9 cellular contexts compared by ENCODE assay signal in genomic region chr7:112162161-112163020, GRCh38. TPM values are rescaled to one million over a fixed set of nuclear protein-coding genes. Genes with fewer than 3 reads are reported as not detected.
A peak's percentile ranks its signal among the peaks of the same experiment; 100 is the strongest.
DNase-seq lines count a peak whose midpoint lies in the region; ATAC-seq and TF ChIP-seq lines count a peak whose summit lies in the region.
"Had no signal": no experiment of that assay in that cellular context is flagged by ENCODE, and none has a peak within 500 bp of the region (broad histone marks: within the 10 kb centered on the region; RNA-seq: fewer than 3 reads in every experiment).

No MANE protein-coding gene starts in this region.

- intact Hi-C loops in gastrocnemius medialis (cut with DNase I; ENCODE audit: low total_unique reads) = no loop called here

- H3K4me3 Mint-ChIP-seq in WTC11 = peak overlapping the region; percentile 13
- H3K4me3 Mint-ChIP-seq in activated T-cell treated with anti-CD3 and anti-CD28 coated beads, Interleukin-2, amount 50 U/mL, for 24 hours = no peak overlapping the region

- H4K20me1 ChIP-seq in Karpas-422 (ENCODE audit: insufficient read depth, low read depth, low read length) = no peaks in the 10 kb centered on the region

- H3K9me3 Mint-ChIP-seq in WTC11 = no peaks in the 10 kb centered on the region
- no peaks in the 10 kb centered on the region for H3K9me3 Mint-ChIP-seq in activated T-cell treated with anti-CD3 and anti-CD28 coated beads, Interleukin-2, amount 50 U/mL, for 24 hours

- peak; percentile 82 for DNase-seq in DMS 273 (lab: John Stamatoyannopoulos, UW; ENCODE audit: unreplicated experiment)
- DNase-seq in DMS 273 treated with DMSO at 0.1 percent for 48 hours (lab: John Stamatoyannopoulos, UW) = no peak
- DNase-seq in WTC11 (ENCODE audit: low spot score) = peak; percentile 71
- peak; percentile 21 for DNase-seq in hepatic stellate cell (ENCODE audit: low spot score)
- no peak for DNase-seq in gastrocnemius medialis
- DNase-seq in Karpas-422 = no peak
- no peak for DNase-seq in activated T-cell treated with anti-CD3 and anti-CD28 coated beads, Interleukin-2, amount 50 U/mL, for 24 hours

- H3K27me3 Mint-ChIP-seq in WTC11 (ENCODE audit: low read depth) = no peaks in the 10 kb centered on the region
- H3K27me3 Mint-ChIP-seq in activated T-cell treated with anti-CD3 and anti-CD28 coated beads, Interleukin-2, amount 50 U/mL, for 24 hours = peaks cover 10% of the 10 kb centered on the region

- CTCF ChIA-PET in WTC11 (lab: Charles Lee) = no interaction called here

- H3K27ac ChIP-seq in gastrocnemius medialis = peak overlapping the region in 3 of 4 donors; percentile 28 to 45 (median 41)
- H3K27ac ChIP-seq in Karpas-422 (ENCODE audit: low read length) = no peak overlapping the region
- H3K27ac ChIP-seq: 22Rv1 had no signal

- peak overlapping the region; percentile 65 for H3K27ac Mint-ChIP-seq in WTC11
- H3K27ac Mint-ChIP-seq in activated T-cell treated with anti-CD3 and anti-CD28 coated beads, Interleukin-2, amount 50 U/mL, for 24 hours = no peak overlapping the region

- H3K4me1 ChIP-seq in gastrocnemius medialis = peaks cover 32 to 54% of the 10 kb centered on the region in 2 donors
- H3K4me1 ChIP-seq in Karpas-422 (ENCODE audit: low read length) = no peaks in the 10 kb centered on the region

- in situ Hi-C loops in gastrocnemius medialis (cut with MboI; ENCODE audit: low sequenced_read_pairs in 4 of 4) = no loop called here

- H3K4me3 ChIP-seq in gastrocnemius medialis = no peak overlapping the region
- no peak overlapping the region for H3K4me3 ChIP-seq in Karpas-422 (ENCODE audit: low read length)

- H2AFZ ChIP-seq in Karpas-422 (ENCODE audit: low read length) = no peak overlapping the region

- no peaks in the 10 kb centered on the region for H3K79me2 ChIP-seq in Karpas-422 (ENCODE audit: low read length)

- TF ChIP-seq POLR2A in gastrocnemius medialis (IDR thresholded peaks at IDR 0.05) = no peak

- H3K9ac ChIP-seq in Karpas-422 (ENCODE audit: low read length) = no peak overlapping the region

- H3K9me3 ChIP-seq in gastrocnemius medialis (no peaks in the 10 kb centered on the region), Karpas-422 (ENCODE audit: low read length) (no peaks in the 10 kb centered on the region)

- ATAC-seq in WTC11 (peak; percentile 97), gastrocnemius medialis (no peak), GM18517 (IDR thresholded peaks at IDR 0.05; ENCODE audit: unreplicated experiment) (no peak)

- H3K36me3 ChIP-seq in gastrocnemius medialis (no peaks in the 10 kb centered on the region), Karpas-422 (ENCODE audit: insufficient read depth, low read length) (no peaks in the 10 kb centered on the region)

- no peaks in the 10 kb centered on the region for H3K27me3 ChIP-seq in gastrocnemius medialis
- H3K27me3 ChIP-seq in Karpas-422 (ENCODE audit: low read length) = no peaks in the 10 kb centered on the region

- TF ChIP-seq CTCF in WTC11 (IDR thresholded peaks at IDR 0.05) = no peak
- no peak for TF ChIP-seq CTCF in gastrocnemius medialis (IDR thresholded peaks at IDR 0.05 in 4 of 5, conservative IDR thresholded peaks at IDR 0.05 in 1 of 5)

- no peaks in the 10 kb centered on the region for H3K9me2 ChIP-seq in Karpas-422 (replicated peaks; ENCODE audit: insufficient read depth, low read length)

- peaks cover 46% of the 10 kb centered on the region for H3K4me1 Mint-ChIP-seq in WTC11
- no peaks in the 10 kb centered on the region for H3K4me1 Mint-ChIP-seq in activated T-cell treated with anti-CD3 and anti-CD28 coated beads, Interleukin-2, amount 50 U/mL, for 24 hours (ENCODE audit: low read depth)

- no peaks in the 10 kb centered on the region for H3K36me3 Mint-ChIP-seq in WTC11
- no peaks in the 10 kb centered on the region for H3K36me3 Mint-ChIP-seq in activated T-cell treated with anti-CD3 and anti-CD28 coated beads, Interleukin-2, amount 50 U/mL, for 24 hours (ENCODE audit: low read depth)

- POLR2A ChIA-PET in WTC11 (lab: Charles Lee) = interaction anchor here (0.6 to 1.1 kb wide), 3 partner anchors 13 to 159 kb away, joined by 3 to 4 read pairs (median 3); partner anchors contain the start of gene DOCK4

- no peak overlapping the region for H3K4me2 ChIP-seq in Karpas-422 (ENCODE audit: low read depth, low read length, poor library complexity, severe bottlenecking)

TF ChIP-seq in WTC11, 78 proteins besides CTCF, POLR2A, EP300 and RAD21 (continues in another document):
- TF ChIP-seq NR3C1 (CRISPR knock-in tag; conservative IDR thresholded peaks at IDR 0.05; ENCODE audit: low read depth) = no peak
- TF ChIP-seq AFF4 (CRISPR knock-in tag; IDR thresholded peaks at IDR 0.05; ENCODE audit: borderline replicate concordance) = peak; percentile 54; the same call in 1 of the 2 replicates
- TF ChIP-seq MAX (CRISPR knock-in tag; IDR thresholded peaks at IDR 0.05) = no peak
- TF ChIP-seq HMGXB4 (CRISPR knock-in tag; IDR thresholded peaks at IDR 0.05) = no peak

RNA-seq across cellular contexts. Expression of gene DOCK4, which starts 43.8 kb away (rescaled TPM):
- total RNA-seq in WTC11 (2021) (13.3 to 20.4 TPM (median 15.2 TPM) in 3 replicates), gastrocnemius medialis (10 to 100 TPM in 2 of 4 donors, 1 to 10 TPM in 2; 8.7 to 12.0 (median 10.2) TPM)
- 0.07 and 0.54 TPM in 2 replicates for total RNA-seq in Karpas-422 (2014; rRNA removed; shearing (Covaris generic); ENCODE audit: low replicate concordance)

RNA-seq across cellular contexts. Expression of gene ZNF277, which starts 44.1 kb away (rescaled TPM):
- total RNA-seq in WTC11 (2021) = 18.3 to 22.5 TPM (median 20.6 TPM) in 3 replicates
- 10 to 100 TPM; 12.2 to 16.5 (median 15.0) TPM for total RNA-seq in gastrocnemius medialis
- 32.5 and 37.4 TPM in 2 replicates for total RNA-seq in Karpas-422 (2014; rRNA removed; shearing (Covaris generic); ENCODE audit: low replicate concordance)

Comparison
In these comparisons a context has a peak if more than half of its experiments do, and no peak if none do; other contexts are left out.
1. DNase-seq: peak in DMS 273 (single experiment), WTC11 (single experiment) and hepatic stellate cell (single experiment); none in DMS 273 treated with DMSO at 0.1 percent for 48 hours (single experiment), gastrocnemius medialis (0 of 2), Karpas-422 (single experiment) and activated T-cell treated with anti-CD3 and anti-CD28 coated beads, Interleukin-2, amount 50 U/mL, for 24 hours (single experiment).